In the genomic region with DNA sequence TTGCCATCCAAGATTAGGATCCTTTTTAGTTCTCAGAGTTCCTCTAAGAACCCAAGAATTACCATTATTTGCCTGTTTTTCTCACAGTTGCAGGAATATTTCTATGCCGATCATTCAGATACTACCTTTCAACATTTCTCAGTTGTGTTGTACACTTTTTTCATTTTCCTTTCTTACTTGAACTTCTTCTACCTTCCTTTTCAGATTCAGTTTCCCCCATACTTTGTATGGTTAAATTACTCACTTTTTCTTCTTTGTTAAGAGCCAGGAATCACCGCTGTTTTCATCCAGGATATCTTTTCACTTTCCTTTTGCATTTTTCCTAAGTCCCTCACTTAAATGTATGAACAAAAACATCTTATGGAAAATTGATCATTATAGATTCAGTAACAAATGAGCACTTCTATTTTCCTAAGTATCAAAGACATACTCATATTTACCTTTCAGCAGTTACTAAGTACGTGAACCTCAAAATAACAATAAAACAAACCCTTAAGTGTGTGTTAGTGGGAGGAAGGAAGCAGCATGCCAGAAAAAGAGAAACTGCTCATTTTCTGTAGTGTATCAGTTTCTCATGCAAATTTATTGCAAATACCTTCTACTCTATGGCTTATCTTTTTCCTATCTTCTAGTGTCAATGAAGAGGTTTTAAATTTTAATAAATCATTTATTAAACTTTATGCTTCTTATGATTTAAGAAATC, we compare ENCODE assay signal across 16 cellular contexts.
A peak's percentile ranks its signal among the peaks of the same experiment; 100 is the strongest.
DNase-seq lines count a peak whose midpoint lies in the region; ATAC-seq, FAIRE-seq and TF ChIP-seq lines count a peak whose summit lies in the region.
"Had no signal": no experiment of that assay in that cellular context is flagged by ENCODE, and none has a peak within 500 bp of the region (broad histone marks: within the 10 kb centered on the region; RNA-seq: fewer than 3 reads in every experiment).

No MANE protein-coding gene starts in this region.

- H3K9me3 Mint-ChIP-seq in activated T-cell treated with anti-CD3 and anti-CD28 coated beads, Interleukin-2, amount 50 U/mL, for 4 hours: peaks cover 10% of the 10 kb centered on the region
- H3K9me3 Mint-ChIP-seq in activated naive CD8-positive, alpha-beta T cell treated with anti-CD3 and anti-CD28 coated beads, Interleukin-2, amount 50 U/mL, for 24 hours: peaks cover 16% of the 10 kb centered on the region

- no peak for FAIRE-seq in GM12891 (lab: Jason Lieb, UNC)

- H3K36me3 ChIP-seq in skeletal muscle satellite cell (ENCODE audit: insufficient read depth, low read length) (no peaks in the 10 kb centered on the region), transverse colon (no peaks in the 10 kb centered on the region)
- H3K36me3 ChIP-seq: neutrophil, right lobe of liver, thyroid gland had no signal

- TF ChIP-seq EP300 in transverse colon (IDR thresholded peaks at IDR 0.05; ENCODE audit: low read depth): no peak

- no peak for TF ChIP-seq CTCF in transverse colon (IDR thresholded peaks at IDR 0.05)

- H3K27ac ChIP-seq in transverse colon: no peak overlapping the region
- H3K27ac ChIP-seq: neutrophil, right lobe of liver, thyroid gland had no signal

- H3K9me3 ChIP-seq in skeletal muscle satellite cell (replicated peaks; ENCODE audit: low read length) (no peaks in the 10 kb centered on the region), transverse colon (no peaks in the 10 kb centered on the region)
- H3K9me3 ChIP-seq: Caco-2, neutrophil, right lobe of liver, thyroid gland had no signal

- H3K4me1 Mint-ChIP-seq in activated T-cell treated with anti-CD3 and anti-CD28 coated beads, Interleukin-2, amount 50 U/mL, for 4 hours (ENCODE audit: low read depth): peaks cover 41% of the 10 kb centered on the region
- H3K4me1 Mint-ChIP-seq in activated naive CD8-positive, alpha-beta T cell treated with anti-CD3 and anti-CD28 coated beads, Interleukin-2, amount 50 U/mL, for 24 hours: peaks cover 49% of the 10 kb centered on the region

- ATAC-seq in activated T-cell treated with anti-CD3 and anti-CD28 coated beads, Interleukin-2, amount 50 U/mL, for 4 hours: peak; percentile 81 to 85
- ATAC-seq in HG03432 (IDR thresholded peaks at IDR 0.05; ENCODE audit: unreplicated experiment): peak; percentile 60
- ATAC-seq in activated naive CD8-positive, alpha-beta T cell treated with anti-CD3 and anti-CD28 coated beads, Interleukin-2, amount 50 U/mL, for 24 hours: peak; percentile 78
- ATAC-seq: right lobe of liver had no signal

- H3K9ac ChIP-seq in skeletal muscle satellite cell (ENCODE audit: low read depth, low read length): no peak overlapping the region

- peak overlapping the region; percentile 93 for H3K27ac Mint-ChIP-seq in activated naive CD8-positive, alpha-beta T cell treated with anti-CD3 and anti-CD28 coated beads, Interleukin-2, amount 50 U/mL, for 24 hours

- H3K4me3 Mint-ChIP-seq in activated T-cell treated with anti-CD3 and anti-CD28 coated beads, Interleukin-2, amount 50 U/mL, for 4 hours: peak overlapping the region; percentile 48
- peak overlapping the region; percentile 68 for H3K4me3 Mint-ChIP-seq in activated naive CD8-positive, alpha-beta T cell treated with anti-CD3 and anti-CD28 coated beads, Interleukin-2, amount 50 U/mL, for 24 hours
- H3K4me3 Mint-ChIP-seq: IgD-negative memory B cell had no signal

- DNase-seq in activated T-cell treated with anti-CD3 and anti-CD28 coated beads, Interleukin-2, amount 50 U/mL, for 4 hours: no peak
- DNase-seq in activated T-cell treated with anti-CD3 and anti-CD28 coated beads for 4 hours (no peak), NOMO-1 treated with dmso at 0.1 percent for 144 hours (lab: John Stamatoyannopoulos, UW; ENCODE audit: unreplicated experiment) (no peak), GM12891 (ENCODE audit: insufficient read length, low spot score) (no peak), transverse colon (no peak)
- no peak for DNase-seq in activated naive CD8-positive, alpha-beta T cell treated with anti-CD3 and anti-CD28 coated beads, Interleukin-2, amount 50 U/mL, for 24 hours
- DNase-seq: amniotic stem cell, Caco-2, NCI-H2171 treated with DMSO at 0.1 percent for 48 hours, right lobe of liver, Right ventricle myocardium superior, thyroid gland had no signal

- 61 to 74% methylated on average over 2 to 3 of the region's 3 CpGs for WGBS in transverse colon (ENCODE audit: low coverage in 1 of 2), 2 donors

- in situ Hi-C loops in transverse colon (cut with MboI; ENCODE audit: low pct_ligation_motif_present in 1 of 4, low pct_unique_long_range_greater_than_20kb in 1 of 4, low sequenced_read_pairs in 3 of 4): no loop called here

- intact Hi-C loops in transverse colon (cut with DNase I; ENCODE audit: low total_unique reads): no loop called here

- peak overlapping the region; percentile 31 for H3K4me2 ChIP-seq in skeletal muscle satellite cell (ENCODE audit: low read length)

- peaks cover 47% of the 10 kb centered on the region for H3K36me3 Mint-ChIP-seq in activated T-cell treated with anti-CD3 and anti-CD28 coated beads, Interleukin-2, amount 50 U/mL, for 4 hours (ENCODE audit: insufficient read depth)
- H3K36me3 Mint-ChIP-seq in activated naive CD8-positive, alpha-beta T cell treated with anti-CD3 and anti-CD28 coated beads, Interleukin-2, amount 50 U/mL, for 24 hours (ENCODE audit: low read depth): peaks cover 57% of the 10 kb centered on the region

- H3K4me3 ChIP-seq in skeletal muscle satellite cell (ENCODE audit: low read length) (no peak overlapping the region), transverse colon (no peak overlapping the region)
- H3K4me3 ChIP-seq: right lobe of liver, thyroid gland had no signal

- H3K27me3 ChIP-seq in skeletal muscle satellite cell (ENCODE audit: control insufficient read depth, insufficient read depth, low read length) (no peaks in the 10 kb centered on the region), transverse colon (no peaks in the 10 kb centered on the region)
- H3K27me3 ChIP-seq: neutrophil, right lobe of liver, thyroid gland had no signal

- H3K27me3 Mint-ChIP-seq in activated T-cell treated with anti-CD3 and anti-CD28 coated beads, Interleukin-2, amount 50 U/mL, for 4 hours (ENCODE audit: low read depth): no peaks in the 10 kb centered on the region
- H3K27me3 Mint-ChIP-seq in activated naive CD8-positive, alpha-beta T cell treated with anti-CD3 and anti-CD28 coated beads, Interleukin-2, amount 50 U/mL, for 24 hours: no peaks in the 10 kb centered on the region
- H3K27me3 Mint-ChIP-seq: IgD-negative memory B cell had no signal

- no peaks in the 10 kb centered on the region for H3K4me1 ChIP-seq in skeletal muscle satellite cell (ENCODE audit: control insufficient read depth, insufficient read depth, low read length)
- H3K4me1 ChIP-seq in transverse colon: no peaks in the 10 kb centered on the region
- H3K4me1 ChIP-seq: Caco-2, right lobe of liver, thyroid gland had no signal

- no peak for TF ChIP-seq POLR2A in GM12891 (IDR thresholded peaks at IDR 0.05; ENCODE audit: low read depth, low read length)
- TF ChIP-seq POLR2A in transverse colon (IDR thresholded peaks at IDR 0.05): no peak

TF ChIP-seq in GM12891, 5 proteins besides CTCF, POLR2A, EP300 and RAD21:
- TF ChIP-seq SPI1 (IDR thresholded peaks at IDR 0.05; ENCODE audit: low read depth, low read length) (no peak), TAF1 (IDR thresholded peaks at IDR 0.05; ENCODE audit: low read depth, low read length) (no peak), POU2F2 (IDR thresholded peaks at IDR 0.05; ENCODE audit: low read depth, low read length) (no peak), POLR2AphosphoS5 (IDR thresholded peaks at IDR 0.05; ENCODE audit: low read depth, low read length) (no peak), PAX5 (IDR thresholded peaks at IDR 0.05; ENCODE audit: insufficient read depth, low read length, severe bottlenecking) (no peak)
